9 cellular contexts compared by ENCODE assay signal in genomic region chr16:66872524-66872923, GRCh38. TPM values are rescaled to one million over a fixed set of nuclear protein-coding genes. Genes with fewer than 3 reads are reported as not detected.
DNase-seq lines count a peak whose midpoint lies in the region; ATAC-seq, FAIRE-seq and TF ChIP-seq lines count a peak whose summit lies in the region.
"Had no signal": no experiment of that assay in that cellular context is flagged by ENCODE, and none has a peak within 500 bp of the region (broad histone marks: within the 10 kb centered on the region; RNA-seq: fewer than 3 reads in every experiment).

No MANE protein-coding gene starts in this region.

- H3K4me2 ChIP-seq in Loucy (ENCODE audit: low read depth, low read length, poor library complexity, severe bottlenecking), result peak overlapping the region; percentile 76

- TF ChIP-seq CTCF in C4-2B (conservative IDR thresholded peaks at IDR 0.05), result no peak
- no peak for TF ChIP-seq CTCF in Loucy (conservative IDR thresholded peaks at IDR 0.05; ENCODE audit: low read length)
- TF ChIP-seq CTCF in cardiac fibroblast (IDR thresholded peaks at IDR 0.05; ENCODE audit: low read depth, low read length), result no peak

- H3K27ac Mint-ChIP-seq in natural killer cell treated with Interleukin-12 subunit alpha and Interleukin-12 subunit beta and Interleukin-15 and Interleukin-18, amount 100 ng/mL, for 72 hours, result peak overlapping the region; percentile 57 to 95

- peaks cover 2% of the 10 kb centered on the region for H3K9me3 Mint-ChIP-seq in natural killer cell treated with Interleukin-12 subunit alpha and Interleukin-12 subunit beta and Interleukin-15 and Interleukin-18, amount 100 ng/mL, for 72 hours

- H3K27me3 ChIP-seq in Loucy (ENCODE audit: insufficient read depth, low read length, poor library complexity, severe bottlenecking), result no peaks in the 10 kb centered on the region

- H3K4me1 Mint-ChIP-seq in natural killer cell treated with Interleukin-12 subunit alpha and Interleukin-12 subunit beta and Interleukin-15 and Interleukin-18, amount 100 ng/mL, for 72 hours (ENCODE audit: low read depth in 2 of 2), result peaks cover 39 to 41% of the 10 kb centered on the region in 2 donors

- no peaks in the 10 kb centered on the region for H3K79me2 ChIP-seq in Loucy (ENCODE audit: insufficient read depth, low read length)

- H3K4me3 ChIP-seq in Loucy (ENCODE audit: low read length, poor library complexity, severe bottlenecking), result peak overlapping the region; percentile 72
- H3K4me3 ChIP-seq in cardiac fibroblast (replicated peaks in 1 of 2; ENCODE audit: low read depth in 2 of 2, low read length in 2 of 2), result peak overlapping the region; percentile 23 to 40

- H3K9me3 ChIP-seq in Loucy (ENCODE audit: insufficient read depth, low read depth, low read length), result no peaks in the 10 kb centered on the region

- H3K36me3 ChIP-seq in Loucy (ENCODE audit: insufficient read depth, low read length), result no peaks in the 10 kb centered on the region

- peaks cover 10% of the 10 kb centered on the region; the same call in 1 of the 2 replicates for H3F3A ChIP-seq in Loucy (ENCODE audit: low read depth)

- no peaks in the 10 kb centered on the region for H3K36me3 Mint-ChIP-seq in natural killer cell treated with Interleukin-12 subunit alpha and Interleukin-12 subunit beta and Interleukin-15 and Interleukin-18, amount 100 ng/mL, for 72 hours

- no peaks in the 10 kb centered on the region for H3K9me2 ChIP-seq in Loucy (replicated peaks; ENCODE audit: low read depth, low read length)

- H3K27me3 Mint-ChIP-seq in natural killer cell treated with Interleukin-12 subunit alpha and Interleukin-12 subunit beta and Interleukin-15 and Interleukin-18, amount 100 ng/mL, for 72 hours, result no peaks in the 10 kb centered on the region

- DNase-seq in cardiac fibroblast (ENCODE audit: low read depth in 2 of 2) (peak in 1 of 2 donors; percentile 13), mesenteric fat pad (ENCODE audit: low spot score) (no peak), GM19239 (ENCODE audit: insufficient read length, low spot score) (no peak)
- DNase-seq in natural killer cell treated with Interleukin-12 subunit alpha and Interleukin-12 subunit beta and Interleukin-15 and Interleukin-18, amount 100 ng/mL, for 72 hours (ENCODE audit: low spot score), result no peak

- no peak for ATAC-seq in natural killer cell treated with Interleukin-12 subunit alpha and Interleukin-12 subunit beta and Interleukin-15 and Interleukin-18, amount 100 ng/mL, for 72 hours
- ATAC-seq in HG03469 (IDR thresholded peaks at IDR 0.05; ENCODE audit: unreplicated experiment) (no peak), GM18868 (IDR thresholded peaks at IDR 0.05; ENCODE audit: unreplicated experiment) (no peak)

- H2AFZ ChIP-seq in Loucy (ENCODE audit: low read length), result peak overlapping the region; percentile 71

- H3K9ac ChIP-seq in Loucy (ENCODE audit: low read depth, low read length, poor library complexity, severe bottlenecking), result peak overlapping the region; percentile 68

- H3K4me3 Mint-ChIP-seq in natural killer cell treated with Interleukin-12 subunit alpha and Interleukin-12 subunit beta and Interleukin-15 and Interleukin-18, amount 100 ng/mL, for 72 hours, result peak overlapping the region; percentile 83

- H3K27ac ChIP-seq in C4-2B, result peak overlapping the region; percentile 56

- H4K20me1 ChIP-seq in Loucy (ENCODE audit: insufficient read depth, low read length, poor library complexity, severe bottlenecking), result no peaks in the 10 kb centered on the region

- no peak for FAIRE-seq in GM19239 (lab: Jason Lieb, UNC)

- H3K4me1 ChIP-seq in Loucy (ENCODE audit: insufficient read depth, low read length, poor library complexity, severe bottlenecking), result peaks cover 40% of the 10 kb centered on the region

RNA-seq across cellular contexts. Expression of gene PDP2, which starts 7.8 kb away (rescaled TPM):
- 10 to 100 TPM; 28.0 to 35.0 TPM for total RNA-seq in natural killer cell treated with Interleukin-12 subunit alpha and Interleukin-12 subunit beta and Interleukin-15 and Interleukin-18, amount 100 ng/mL, for 72 hours
- 33.5 TPM for total RNA-seq in mesenteric fat pad

RNA-seq across cellular contexts. Expression of gene CA7, which starts 28.3 kb away (rescaled TPM):
- not detected for total RNA-seq in natural killer cell treated with Interleukin-12 subunit alpha and Interleukin-12 subunit beta and Interleukin-15 and Interleukin-18, amount 100 ng/mL, for 72 hours
- not detected for total RNA-seq in mesenteric fat pad
- total RNA-seq: M059J had no signal

RNA-seq across cellular contexts. Expression of gene NAE1, which starts 41.7 kb away (rescaled TPM):
- 10 to 100 TPM; 69.4 to 98.3 TPM for total RNA-seq in natural killer cell treated with Interleukin-12 subunit alpha and Interleukin-12 subunit beta and Interleukin-15 and Interleukin-18, amount 100 ng/mL, for 72 hours
- total RNA-seq in mesenteric fat pad, result 42.4 TPM

RNA-seq across cellular contexts. Expression of gene CDH16, which starts 46.2 kb away (rescaled TPM):
- not detected for total RNA-seq in natural killer cell treated with Interleukin-12 subunit alpha and Interleukin-12 subunit beta and Interleukin-15 and Interleukin-18, amount 100 ng/mL, for 72 hours
- total RNA-seq in mesenteric fat pad, result not detected
- total RNA-seq: M059J had no signal

RNA-seq across cellular contexts. Expression of gene RRAD, which starts 52.8 kb away (rescaled TPM):
- total RNA-seq in natural killer cell treated with Interleukin-12 subunit alpha and Interleukin-12 subunit beta and Interleukin-15 and Interleukin-18, amount 100 ng/mL, for 72 hours, result 10 to 100 TPM in 1 of 2 donors, 1 to 10 TPM in 1; 2.3 to 12.8 TPM
- total RNA-seq in mesenteric fat pad, result 3.4 TPM
